Comparison of ENCODE assay signal across 15 cellular contexts in the genomic region with DNA sequence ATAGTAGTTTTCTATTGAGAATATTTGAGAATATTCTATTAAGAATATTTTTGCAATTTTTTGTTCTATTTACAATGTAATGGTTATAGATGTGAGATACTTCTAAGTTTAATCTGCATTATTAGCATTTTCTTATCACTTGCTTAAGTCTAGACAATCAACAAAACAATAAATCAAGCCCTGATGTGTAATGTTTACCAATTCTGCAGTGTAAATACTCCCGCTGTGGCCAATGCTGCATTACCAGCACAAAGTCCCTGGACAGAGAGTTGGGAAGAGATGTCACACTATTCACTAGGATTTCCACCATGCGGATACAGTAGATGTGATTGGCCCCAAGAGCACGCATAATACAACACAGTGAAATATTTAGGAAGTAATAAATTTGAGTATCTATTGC.
"Had no signal": no experiment of that assay in that cellular context is flagged by ENCODE, and none has a peak within 500 bp of the region (broad histone marks: within the 10 kb centered on the region; RNA-seq: fewer than 3 reads in every experiment).

No MANE protein-coding gene starts in this region.

- H3K4me3 Mint-ChIP-seq: activated CD4-positive, alpha-beta T cell treated with anti-CD3 and anti-CD28 coated beads, Interleukin-2, amount 10 ng/mL, durations not matched to agents 7 days and 5 days; activated naive CD4-positive, alpha-beta T cell treated with anti-CD3 and anti-CD28 coated beads for 36 hours; activated T-helper 17 cell treated with anti-CD3 and anti-CD28 coated beads, Interleukin-2, amount 50 U/mL, for 72 hours; endodermal cell; naive thymus-derived CD8-positive, alpha-beta T cell; stimulated activated memory B cell treated with anti-CD40 and anti-IgM and Interleukin-4, amounts not matched to agents 10 μg/mL and 1 μg/mL and 100 μg/mL, for 72 hours; T-helper 2 cell treated with Interferon-gamma antibody and Interleukin-4, amounts not matched to agents 5 μg/mL and 100 μg/mL, for 36 hours had no signal

- H3K27ac ChIP-seq: cardiac muscle cell, dorsolateral prefrontal cortex, gastroesophageal sphincter, left lung, neutrophil had no signal

- H3K4me3 ChIP-seq: cardiac muscle cell, dorsolateral prefrontal cortex, gastroesophageal sphincter, left lung had no signal

- H3K9me3 ChIP-seq: gastroesophageal sphincter, left lung, neutrophil had no signal

- H3K27me3 Mint-ChIP-seq: activated CD4-positive, alpha-beta T cell treated with anti-CD3 and anti-CD28 coated beads, Interleukin-2, amount 10 ng/mL, durations not matched to agents 7 days and 5 days; activated T-helper 17 cell treated with anti-CD3 and anti-CD28 coated beads, Interleukin-2, amount 50 U/mL, for 72 hours; naive thymus-derived CD8-positive, alpha-beta T cell; stimulated activated memory B cell treated with anti-CD40 and anti-IgM and Interleukin-4, amounts not matched to agents 10 μg/mL and 1 μg/mL and 100 μg/mL, for 72 hours had no signal

- ATAC-seq: activated T-helper 17 cell treated with anti-CD3 and anti-CD28 coated beads, Interleukin-2, amount 50 U/mL, for 72 hours; gastroesophageal sphincter; left lung; naive thymus-derived CD8-positive, alpha-beta T cell; stimulated activated memory B cell treated with anti-CD40 and anti-IgM and Interleukin-4, amounts not matched to agents 10 μg/mL and 1 μg/mL and 100 μg/mL, for 72 hours had no signal

- H3K4me1 Mint-ChIP-seq: activated T-helper 17 cell treated with anti-CD3 and anti-CD28 coated beads, Interleukin-2, amount 50 U/mL, for 72 hours had no signal

- H3K9me3 Mint-ChIP-seq: activated CD4-positive, alpha-beta T cell treated with anti-CD3 and anti-CD28 coated beads, Interleukin-2, amount 10 ng/mL, durations not matched to agents 7 days and 5 days; activated naive CD4-positive, alpha-beta T cell treated with anti-CD3 and anti-CD28 coated beads for 36 hours; activated T-helper 17 cell treated with anti-CD3 and anti-CD28 coated beads, Interleukin-2, amount 50 U/mL, for 72 hours; endodermal cell; naive thymus-derived CD8-positive, alpha-beta T cell; stimulated activated memory B cell treated with anti-CD40 and anti-IgM and Interleukin-4, amounts not matched to agents 10 μg/mL and 1 μg/mL and 100 μg/mL, for 72 hours; T-helper 2 cell treated with Interferon-gamma antibody and Interleukin-4, amounts not matched to agents 5 μg/mL and 100 μg/mL, for 36 hours had no signal

- H3K27me3 ChIP-seq: cardiac muscle cell, dorsolateral prefrontal cortex, gastroesophageal sphincter, left lung, neutrophil had no signal

- FAIRE-seq: islet of Langerhans had no signal

- H3K27ac Mint-ChIP-seq: activated CD4-positive, alpha-beta T cell treated with anti-CD3 and anti-CD28 coated beads, Interleukin-2, amount 10 ng/mL, durations not matched to agents 7 days and 5 days; activated naive CD4-positive, alpha-beta T cell treated with anti-CD3 and anti-CD28 coated beads for 36 hours; endodermal cell; stimulated activated memory B cell treated with anti-CD40 and anti-IgM and Interleukin-4, amounts not matched to agents 10 μg/mL and 1 μg/mL and 100 μg/mL, for 72 hours; T-helper 2 cell treated with Interferon-gamma antibody and Interleukin-4, amounts not matched to agents 5 μg/mL and 100 μg/mL, for 36 hours had no signal

- DNase-seq: activated CD4-positive, alpha-beta T cell treated with anti-CD3 and anti-CD28 coated beads, Interleukin-2, amount 10 ng/mL, durations not matched to agents 7 days and 5 days; activated naive CD4-positive, alpha-beta T cell treated with anti-CD3 and anti-CD28 coated beads for 36 hours; activated T-cell treated with anti-CD3 and anti-CD28 coated beads for 4 hours; dorsolateral prefrontal cortex; endodermal cell; left lung; naive thymus-derived CD8-positive, alpha-beta T cell; stimulated activated CD4-positive, alpha-beta T cell treated with anti-CD3 and anti-CD28 coated beads, Interleukin-2, amount 100 ng/mL, for 48 hours had no signal
